ENCODE assay signal across 8 cellular contexts in genomic region chr17:69525920-69526841, GRCh38.
DNase-seq lines count a peak whose midpoint lies in the region; ATAC-seq and TF ChIP-seq lines count a peak whose summit lies in the region.

No MANE protein-coding gene starts in this region.

- H3K4me3 Mint-ChIP-seq in neural progenitor cell, result no peak overlapping the region

- ATAC-seq in HG03571 (IDR thresholded peaks at IDR 0.05; ENCODE audit: unreplicated experiment), result no peak

- peaks cover 57% of the 10 kb centered on the region for H3K36me3 Mint-ChIP-seq in neural progenitor cell

- H4K20me1 ChIP-seq in neural progenitor cell (ENCODE audit: low read depth), result peaks cover 3% of the 10 kb centered on the region

- H3K4me1 ChIP-seq in ACC112 (ENCODE audit: control insufficient read depth, insufficient read depth, low read length, unreplicated experiment) (no peaks in the 10 kb centered on the region), neural progenitor cell (no peaks in the 10 kb centered on the region)

- no peaks in the 10 kb centered on the region for H3K4me1 Mint-ChIP-seq in neural progenitor cell

- no peaks in the 10 kb centered on the region for H3K27me3 ChIP-seq in ACC112 (ENCODE audit: insufficient read depth, low read length)
- H3K27me3 ChIP-seq in neural progenitor cell, result no peaks in the 10 kb centered on the region

- no peak overlapping the region for H3K27ac ChIP-seq in ACC112 (ENCODE audit: low read depth, low read length)
- H3K27ac ChIP-seq in neural progenitor cell, result no peak overlapping the region

- H3K79me2 ChIP-seq in ACC112 (ENCODE audit: control insufficient read depth, insufficient read depth, low read length, unreplicated experiment) (no peaks in the 10 kb centered on the region), neural progenitor cell (ENCODE audit: low read depth) (no peaks in the 10 kb centered on the region)

- no peak overlapping the region for H3K4me3 ChIP-seq in ACC112 (ENCODE audit: low read depth, low read length)
- H3K4me3 ChIP-seq in LNCaP clone FGC (ENCODE audit: low read depth, low read length), result no peak overlapping the region
- H3K4me3 ChIP-seq in neural progenitor cell, result no peak overlapping the region

- H3K9me3 ChIP-seq in neural progenitor cell (ENCODE audit: low read depth), result no peaks in the 10 kb centered on the region

- no peak overlapping the region for H3K4me2 ChIP-seq in neural progenitor cell

- in situ Hi-C loops in G401 (cut with HindIII; ENCODE audit: low sequenced_read_pairs) (no loop called here), SK-MEL-5 (cut with HindIII; ENCODE audit: low pct_unique_long_range_greater_than_20kb, low sequenced_read_pairs) (no loop called here)

- peak overlapping the region; percentile 1 for H2AFZ ChIP-seq in ACC112 (ENCODE audit: low read length, unreplicated experiment)
- H2AFZ ChIP-seq in neural progenitor cell (replicated peaks), result no peak overlapping the region

- H3K27me3 Mint-ChIP-seq in neural progenitor cell (ENCODE audit: insufficient read depth, low read depth), result no peaks in the 10 kb centered on the region

- no peaks in the 10 kb centered on the region for H3K9me3 Mint-ChIP-seq in neural progenitor cell

- no peak overlapping the region for H3K9ac ChIP-seq in neural progenitor cell

- no peaks in the 10 kb centered on the region for H3K36me3 ChIP-seq in ACC112 (ENCODE audit: insufficient read depth, low read length)
- H3K36me3 ChIP-seq in neural progenitor cell, result peaks cover 22% of the 10 kb centered on the region

- DNase-seq in G401 (ENCODE audit: low spot score) (peak; percentile 78), LNCaP clone FGC (ENCODE audit: low read depth) (peak; percentile 46), SK-MEL-5 (ENCODE audit: low read depth, low spot score) (peak; percentile 96), fibroblast of peridontal ligament (ENCODE audit: extremely low read depth) (peak; percentile 87), neural progenitor cell (ENCODE audit: low spot score) (peak; percentile 55), DMS79 (lab: John Stamatoyannopoulos, UW) (no peak)

- no peak overlapping the region for H3K27ac Mint-ChIP-seq in neural progenitor cell

- H3F3A ChIP-seq in neural progenitor cell (ENCODE audit: low read depth), result no peaks in the 10 kb centered on the region

- peak; percentile 85 for TF ChIP-seq CTCF in LNCaP clone FGC (IDR thresholded peaks at IDR 0.05; ENCODE audit: control insufficient read depth, extremely low read depth, insufficient read depth)
- TF ChIP-seq CTCF in neural progenitor cell (IDR thresholded peaks at IDR 0.05), result peak; percentile 90
